22 cellular contexts compared by ENCODE assay signal in genomic region chr3:72962317-72962716, GRCh38. TPM values are rescaled to one million over a fixed set of nuclear protein-coding genes. Genes with fewer than 3 reads are reported as not detected.
DNase-seq lines count a peak whose midpoint lies in the region; ATAC-seq and TF ChIP-seq lines count a peak whose summit lies in the region.
"Had no signal": no experiment of that assay in that cellular context is flagged by ENCODE, and none has a peak within 500 bp of the region (broad histone marks: within the 10 kb centered on the region; RNA-seq: fewer than 3 reads in every experiment).

No MANE protein-coding gene starts in this region.

- DNase-seq in activated CD4-positive, alpha-beta T cell treated with anti-CD3 and anti-CD28 coated beads, Interleukin-2, amount 10 ng/mL, durations not matched to agents 7 days and 5 days: no peak
- DNase-seq in activated CD4-positive, alpha-beta T cell treated with anti-CD3 and anti-CD28 coated beads for 48 hours: no peak
- DNase-seq in left ventricle myocardium inferior (no peak), Right ventricle myocardium inferior (ENCODE audit: missing footprints) (no peak), substantia nigra (lab: John Stamatoyannopoulos, UW) (no peak), osteoblast (ENCODE audit: insufficient read length, low spot score, missing footprints) (no peak)
- DNase-seq: 8988T, AML-193, C1 segment of cervical spinal cord, DMS53, GDM1, Kasumi-1, NCI-H1694, NCI-H2081, NCI-H2171, NCI-H345, NCI-H524, NCI-H82, Peyer's patch had no signal

- POLR2A ChIA-PET in activated CD4-positive, alpha-beta T cell treated with anti-CD3 and anti-CD28 coated beads, Interleukin-2, amount 10 ng/mL, durations not matched to agents 7 days and 5 days (lab: Charles Lee): no interaction called here

- H3K4me3 ChIP-seq in left ventricle myocardium inferior (no peak overlapping the region), osteoblast (ENCODE audit: insufficient read depth, low read length) (no peak overlapping the region)
- H3K4me3 ChIP-seq: Peyer's patch, SJSA1 had no signal

- H3K9me3 ChIP-seq in left ventricle myocardium inferior (replicated peaks) (no peaks in the 10 kb centered on the region), KOPT-K1 (ENCODE audit: insufficient read depth, low read length, poor library complexity, severe bottlenecking) (no peaks in the 10 kb centered on the region), osteoblast (ENCODE audit: low read depth, low read length) (no peaks in the 10 kb centered on the region)
- H3K9me3 ChIP-seq: Peyer's patch, SJSA1 had no signal

- intact Hi-C loops in left ventricle myocardium inferior (cut with micrococcal nuclease): no loop called here
- intact Hi-C loops in Right ventricle myocardium inferior (cut with DNase I): loop anchor here (5.0 kb wide), 1 partner anchor 80 kb away; no protein-coding TSS in a partner anchor

- H3K9me3 Mint-ChIP-seq in activated CD4-positive, alpha-beta T cell treated with anti-CD3 and anti-CD28 coated beads, Interleukin-2, amount 10 ng/mL, durations not matched to agents 7 days and 5 days: no peaks in the 10 kb centered on the region

- peaks cover 7% of the 10 kb centered on the region for H3K36me3 Mint-ChIP-seq in activated CD4-positive, alpha-beta T cell treated with anti-CD3 and anti-CD28 coated beads, Interleukin-2, amount 10 ng/mL, durations not matched to agents 7 days and 5 days (ENCODE audit: low read depth)

- H2AFZ ChIP-seq in osteoblast (ENCODE audit: low read length): no peak overlapping the region

- no peaks in the 10 kb centered on the region for H3K27me3 ChIP-seq in left ventricle myocardium inferior (ENCODE audit: low read depth)
- no peaks in the 10 kb centered on the region for H3K27me3 ChIP-seq in osteoblast (ENCODE audit: insufficient read depth, low read length)
- H3K27me3 ChIP-seq: Peyer's patch, SJSA1 had no signal

- H3K4me1 Mint-ChIP-seq in activated CD4-positive, alpha-beta T cell treated with anti-CD3 and anti-CD28 coated beads, Interleukin-2, amount 10 ng/mL, durations not matched to agents 7 days and 5 days: peaks cover 43% of the 10 kb centered on the region

- ATAC-seq in Right ventricle myocardium inferior (no peak), GM19035 (IDR thresholded peaks at IDR 0.05; ENCODE audit: unreplicated experiment) (no peak)

- H3K27me3 Mint-ChIP-seq in activated CD4-positive, alpha-beta T cell treated with anti-CD3 and anti-CD28 coated beads, Interleukin-2, amount 10 ng/mL, durations not matched to agents 7 days and 5 days: no peaks in the 10 kb centered on the region

- H3K4me2 ChIP-seq in osteoblast (ENCODE audit: insufficient read depth, low read length): no peak overlapping the region

- H3K4me3 Mint-ChIP-seq in activated CD4-positive, alpha-beta T cell treated with anti-CD3 and anti-CD28 coated beads, Interleukin-2, amount 10 ng/mL, durations not matched to agents 7 days and 5 days: no peak overlapping the region

- H3K27ac ChIP-seq in left ventricle myocardium inferior (replicated peaks) (peak overlapping the region; percentile 89), KOPT-K1 (ENCODE audit: low read depth, low read length, poor library complexity, severe bottlenecking) (peak overlapping the region; percentile 36), substantia nigra (ENCODE audit: low read depth, low read length, poor library complexity, severe bottlenecking) (peak overlapping the region; percentile 28), osteoblast (ENCODE audit: low read depth, low read length) (no peak overlapping the region)
- H3K27ac ChIP-seq: SJSA1 had no signal

- H3K27ac Mint-ChIP-seq in activated CD4-positive, alpha-beta T cell treated with anti-CD3 and anti-CD28 coated beads, Interleukin-2, amount 10 ng/mL, durations not matched to agents 7 days and 5 days: peak overlapping the region; percentile 52

- no peaks in the 10 kb centered on the region for H3K79me2 ChIP-seq in osteoblast (ENCODE audit: insufficient read depth, low read length)

- H3K36me3 ChIP-seq in left ventricle myocardium inferior (no peaks in the 10 kb centered on the region), KOPT-K1 (ENCODE audit: insufficient read depth, low read length) (peaks cover 76% of the 10 kb centered on the region), osteoblast (ENCODE audit: insufficient read depth, low read length) (peaks cover 2% of the 10 kb centered on the region)
- H3K36me3 ChIP-seq: Peyer's patch, SJSA1 had no signal

- H3K4me1 ChIP-seq in left ventricle myocardium inferior (peaks cover 44% of the 10 kb centered on the region), osteoblast (ENCODE audit: insufficient read depth, low read length) (no peaks in the 10 kb centered on the region)
- H3K4me1 ChIP-seq: SJSA1 had no signal

- H4K20me1 ChIP-seq in osteoblast (ENCODE audit: insufficient read depth, low read length): no peaks in the 10 kb centered on the region

- TF ChIP-seq CTCF in left ventricle myocardium inferior (IDR thresholded peaks at IDR 0.05; ENCODE audit: borderline replicate concordance): no peak
- TF ChIP-seq CTCF in osteoblast (IDR thresholded peaks at IDR 0.05; ENCODE audit: extremely low read depth, low read depth, low read length): no peak

- CTCF ChIA-PET in activated CD4-positive, alpha-beta T cell treated with anti-CD3 and anti-CD28 coated beads, Interleukin-2, amount 10 ng/mL, durations not matched to agents 7 days and 5 days (lab: Charles Lee): no interaction called here

RNA-seq across cellular contexts. Expression of gene PPP4R2, which starts 34.3 kb away (rescaled TPM):
- total RNA-seq in activated CD4-positive, alpha-beta T cell treated with anti-CD3 and anti-CD28 coated beads, Interleukin-2, amount 10 ng/mL, durations not matched to agents 7 days and 5 days: 10 to 100 TPM; 76.9 to 86.6 TPM
- total RNA-seq in left ventricle myocardium inferior (55.5 TPM), Right ventricle myocardium inferior (52.8 TPM), osteoblast (83.7 and 84.3 TPM in 2 replicates)
